In genomic region chr15:41564960-41565502, GRCh38 we compare ENCODE assay signal across 1 cellular context.
TF ChIP-seq lines count a peak whose summit lies in the region.

No MANE protein-coding gene starts in this region.

TF ChIP-seq in SK-N-SH, 30 proteins besides CTCF, POLR2A, EP300 and RAD21:
- TF ChIP-seq TCF12 (IDR thresholded peaks at IDR 0.05) (no peak), RFX5 (IDR thresholded peaks at IDR 0.05; ENCODE audit: low read length) (no peak), ZBTB33 (IDR thresholded peaks at IDR 0.05; ENCODE audit: borderline replicate concordance, low read depth) (no peak), RCOR1 (IDR thresholded peaks at IDR 0.05; ENCODE audit: low read length) (no peak), GATA2 (CRISPR knock-in tag; IDR thresholded peaks at IDR 0.05) (no peak), NRF1 (IDR thresholded peaks at IDR 0.05; ENCODE audit: low read depth, low read length) (no peak), USF1 (IDR thresholded peaks at IDR 0.05; ENCODE audit: borderline replicate concordance, low read depth) (no peak), MAX (IDR thresholded peaks at IDR 0.05; ENCODE audit: low read depth) (no peak), TEAD4 (IDR thresholded peaks at IDR 0.05; ENCODE audit: borderline replicate concordance, insufficient read depth) (no peak), IRF3 (IDR thresholded peaks at IDR 0.05; ENCODE audit: low read depth, low read length) (no peak)
